Comparison of ENCODE assay signal across 23 cellular contexts in the genomic region with DNA sequence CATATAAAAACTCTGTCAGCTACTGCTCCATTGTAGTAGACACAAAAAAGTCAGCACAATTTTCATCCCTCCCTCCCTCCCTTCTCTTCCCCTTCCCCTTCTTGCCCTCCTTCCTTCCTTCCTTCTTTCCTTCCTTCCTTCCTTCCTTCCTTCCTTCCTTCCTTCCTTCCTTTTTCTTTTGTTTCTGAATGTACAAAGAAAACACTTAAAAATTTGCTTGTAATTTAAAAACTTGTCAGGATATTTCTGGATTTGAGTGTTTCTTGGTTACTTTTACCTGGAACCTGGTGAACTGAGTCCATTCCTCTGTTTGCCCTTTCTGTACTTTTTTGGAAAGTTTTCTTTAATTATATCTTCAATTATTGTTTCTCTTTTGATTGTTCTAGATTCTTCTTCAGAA. TPM values are rescaled to one million over a fixed set of nuclear protein-coding genes. Genes with fewer than 3 reads are reported as not detected.
A peak's percentile ranks its signal among the peaks of the same experiment; 100 is the strongest.
DNase-seq lines count a peak whose midpoint lies in the region; ATAC-seq, FAIRE-seq and TF ChIP-seq lines count a peak whose summit lies in the region.
"Had no signal": no experiment of that assay in that cellular context is flagged by ENCODE, and none has a peak within 500 bp of the region (broad histone marks: within the 10 kb centered on the region; RNA-seq: fewer than 3 reads in every experiment).

No MANE protein-coding gene starts in this region.

- BruUV-seq in endothelial cell of umbilical vein (replicated peaks; lab: Mats Ljungman, UMichigan) = no TSS peak

- H3K27ac ChIP-seq in CD4-positive, alpha-beta T cell (ENCODE audit: low read depth, low read length) = no peak overlapping the region
- H3K27ac ChIP-seq in Karpas-422 (ENCODE audit: low read length) (no peak overlapping the region), endothelial cell of umbilical vein (ENCODE audit: insufficient read depth, low read depth, low read length) (peak overlapping the region; percentile 54), gastrocnemius medialis (peak overlapping the region; percentile 71 to 85 (median 82))
- H3K27ac ChIP-seq: hepatocyte had no signal

- POLR2A ChIA-PET in CD4-positive, alpha-beta T cell (lab: Charles Lee) = interaction anchor here (0.7 kb wide), 1 partner anchor 157 kb away, joined by 4 read pairs; no protein-coding TSS in a partner anchor
- POLR2A ChIA-PET in endothelial cell of umbilical vein (lab: Charles Lee) = no interaction called here

- no peaks in the 10 kb centered on the region for H3K27me3 Mint-ChIP-seq in CD4-positive, alpha-beta T cell
- H3K27me3 Mint-ChIP-seq: activated B cell treated with CpG ODN at 0.5 μM for 24 hours; activated CD4-positive, alpha-beta memory T cell treated with anti-CD3 and anti-CD28 coated beads for 36 hours had no signal

- intact Hi-C loops in CD4-positive, alpha-beta T cell (cut with DNase I, micrococcal nuclease) = loop anchor here (5.0 to 10.0 kb wide), 5 partner anchors 160 to 1585 kb away; a partner anchor contains a TSS
- intact Hi-C loops in endothelial cell of umbilical vein (cut with micrococcal nuclease) (loop anchor here (5.0 to 10.0 kb wide), 2 partner anchors 320 to 503 kb away; no protein-coding TSS in a partner anchor), gastrocnemius medialis (cut with DNase I; ENCODE audit: low total_unique reads) (loop anchor here (2.0 to 5.0 kb wide), 2 partner anchors 175 to 359 kb away; no protein-coding TSS in a partner anchor)

- H3K4me3 ChIP-seq in Karpas-422 (ENCODE audit: low read length) (no peak overlapping the region), endothelial cell of umbilical vein (replicated peaks in 1 of 3; ENCODE audit: insufficient read depth in 1 of 3, low read depth in 1 of 3, low read length in 3 of 3) (no peak overlapping the region), gastrocnemius medialis (no peak overlapping the region)
- H3K4me3 ChIP-seq: hepatocyte had no signal

- H3K79me2 ChIP-seq in Karpas-422 (ENCODE audit: low read length) (no peaks in the 10 kb centered on the region), endothelial cell of umbilical vein (ENCODE audit: control insufficient read depth, insufficient read depth, low read length) (no peaks in the 10 kb centered on the region)
- H3K79me2 ChIP-seq: hepatocyte had no signal

- FAIRE-seq in endothelial cell of umbilical vein (lab: Jason Lieb, UNC) = no peak
- FAIRE-seq: endometrium had no signal

- ATAC-seq in CD4-positive, alpha-beta T cell (ENCODE audit: poor library complexity) = no peak
- no peak for ATAC-seq in gastrocnemius medialis

- no peak for TF ChIP-seq CTCF in CD4-positive, alpha-beta T cell (IDR thresholded peaks at IDR 0.05)
- TF ChIP-seq CTCF in endothelial cell of umbilical vein (IDR thresholded peaks at IDR 0.05; ENCODE audit: extremely low read depth in 1 of 2, insufficient read depth in 1 of 2, low read depth in 1 of 2, low read length in 2 of 2) (no peak), gastrocnemius medialis (IDR thresholded peaks at IDR 0.05 in 4 of 5, conservative IDR thresholded peaks at IDR 0.05 in 1 of 5) (no peak)

- H3K9me3 ChIP-seq in CD4-positive, alpha-beta T cell (ENCODE audit: control insufficient read depth, low read length) = no peaks in the 10 kb centered on the region
- H3K9me3 ChIP-seq in Karpas-422 (ENCODE audit: low read length) (no peaks in the 10 kb centered on the region), endothelial cell of umbilical vein (replicated peaks; ENCODE audit: control insufficient read depth, insufficient read depth, low read length) (no peaks in the 10 kb centered on the region), gastrocnemius medialis (no peaks in the 10 kb centered on the region)

- H3K4me3 Mint-ChIP-seq in CD4-positive, alpha-beta T cell = peak overlapping the region; percentile 49
- H3K4me3 Mint-ChIP-seq: activated B cell treated with CpG ODN at 0.5 μM for 24 hours; activated CD4-positive, alpha-beta memory T cell treated with anti-CD3 and anti-CD28 coated beads for 36 hours; activated naive CD4-positive, alpha-beta T cell treated with anti-CD3 and anti-CD28 coated beads for 36 hours; T-helper 2 cell treated with Interferon-gamma antibody and Interleukin-4, amounts not matched to agents 5 μg/mL and 100 μg/mL, for 36 hours had no signal

- H2AFZ ChIP-seq in Karpas-422 (ENCODE audit: low read length) (no peak overlapping the region), endothelial cell of umbilical vein (ENCODE audit: low read depth, low read length) (no peak overlapping the region)
- H2AFZ ChIP-seq: hepatocyte had no signal

- no peaks in the 10 kb centered on the region for H3K27me3 ChIP-seq in CD4-positive, alpha-beta T cell (ENCODE audit: control insufficient read depth, insufficient read depth, low read length)
- no peaks in the 10 kb centered on the region for H3K27me3 ChIP-seq in Karpas-422 (ENCODE audit: low read length)
- H3K27me3 ChIP-seq in endothelial cell of umbilical vein (ENCODE audit: control insufficient read depth in 2 of 2, insufficient read depth in 2 of 2, low read length in 2 of 2) = no peaks in the 10 kb centered on the region
- H3K27me3 ChIP-seq in gastrocnemius medialis = no peaks in the 10 kb centered on the region

- H3K36me3 ChIP-seq in Karpas-422 (ENCODE audit: insufficient read depth, low read length) (no peaks in the 10 kb centered on the region), endothelial cell of umbilical vein (ENCODE audit: control insufficient read depth in 2 of 2, extremely low read depth in 1 of 2, insufficient read depth in 2 of 2, low read length in 2 of 2) (no peaks in the 10 kb centered on the region), gastrocnemius medialis (no peaks in the 10 kb centered on the region)

- H3K4me2 ChIP-seq in Karpas-422 (ENCODE audit: low read depth, low read length, poor library complexity, severe bottlenecking) = peak overlapping the region; percentile 23
- H3K4me2 ChIP-seq in endothelial cell of umbilical vein (ENCODE audit: insufficient read depth, low read length) = no peak overlapping the region
- H3K4me2 ChIP-seq: hepatocyte had no signal

- H3K9ac ChIP-seq in Karpas-422 (ENCODE audit: low read length) (no peak overlapping the region), endothelial cell of umbilical vein (replicated peaks; ENCODE audit: extremely low read depth, insufficient read depth, low read length) (no peak overlapping the region)

- no peaks in the 10 kb centered on the region for H3K9me3 Mint-ChIP-seq in CD4-positive, alpha-beta T cell
- H3K9me3 Mint-ChIP-seq: activated B cell treated with CpG ODN at 0.5 μM for 24 hours; activated CD4-positive, alpha-beta memory T cell treated with anti-CD3 and anti-CD28 coated beads for 36 hours; T-helper 2 cell treated with Interferon-gamma antibody and Interleukin-4, amounts not matched to agents 5 μg/mL and 100 μg/mL, for 36 hours had no signal

- dilution Hi-C loops in endothelial cell of umbilical vein (cut with MboI; ENCODE audit: extremely low pct_ligation_motif_present, low sequenced_read_pairs) = no loop called here

- H4K20me1 ChIP-seq in Karpas-422 (ENCODE audit: insufficient read depth, low read depth, low read length) (no peaks in the 10 kb centered on the region), endothelial cell of umbilical vein (replicated peaks; ENCODE audit: control insufficient read depth, extremely low read depth, insufficient read depth, low read length) (no peaks in the 10 kb centered on the region)

- TF ChIP-seq POLR2A in endothelial cell of umbilical vein (IDR thresholded peaks at IDR 0.05; ENCODE audit: low read depth, low read length) (no peak), gastrocnemius medialis (IDR thresholded peaks at IDR 0.05) (no peak)

- peaks cover 17% of the 10 kb centered on the region for H3K4me1 ChIP-seq in Karpas-422 (ENCODE audit: low read length)
- peaks cover 29% of the 10 kb centered on the region for H3K4me1 ChIP-seq in endothelial cell of umbilical vein (ENCODE audit: control insufficient read depth, extremely low read depth, insufficient read depth, low read length)
- H3K4me1 ChIP-seq in gastrocnemius medialis = peaks cover 42 to 44% of the 10 kb centered on the region in 2 donors

- peaks cover 56% of the 10 kb centered on the region for H3K4me1 Mint-ChIP-seq in CD4-positive, alpha-beta T cell (ENCODE audit: low read depth)

- no peak overlapping the region for H3K27ac Mint-ChIP-seq in CD4-positive, alpha-beta T cell
- H3K27ac Mint-ChIP-seq: activated B cell treated with CpG ODN at 0.5 μM for 24 hours; activated CD4-positive, alpha-beta memory T cell treated with anti-CD3 and anti-CD28 coated beads for 36 hours; activated naive CD4-positive, alpha-beta T cell treated with anti-CD3 and anti-CD28 coated beads for 36 hours; T-helper 2 cell treated with Interferon-gamma antibody and Interleukin-4, amounts not matched to agents 5 μg/mL and 100 μg/mL, for 36 hours had no signal

- in situ Hi-C loops in gastrocnemius medialis (cut with MboI; ENCODE audit: low sequenced_read_pairs in 4 of 4) = loop anchor here in 2 of 4 donors (25.0 kb wide), 1 partner anchor 995 kb away; no protein-coding TSS in a partner anchor

- peaks cover 22% of the 10 kb centered on the region for H3K36me3 Mint-ChIP-seq in CD4-positive, alpha-beta T cell (ENCODE audit: low read depth)

- CTCF ChIA-PET in CD4-positive, alpha-beta T cell (lab: Charles Lee) = interaction anchor here (1.0 to 1.5 kb wide), 2 partner anchors 12 to 264 kb away, joined by 3 to 4 read pairs; no protein-coding TSS in a partner anchor
- CTCF ChIA-PET in endothelial cell of umbilical vein (lab: Charles Lee) = interaction anchor here (0.6 to 3.6 kb wide), 5 partner anchors 12 to 296 kb away, joined by 3 to 16 read pairs (median 3); no protein-coding TSS in a partner anchor

- no peaks in the 10 kb centered on the region for H3K9me2 ChIP-seq in Karpas-422 (replicated peaks; ENCODE audit: insufficient read depth, low read length)

- DNase-seq in CD4-positive, alpha-beta T cell = no peak
- no peak for DNase-seq in Karpas-422
- DNase-seq in endothelial cell of umbilical vein (ENCODE audit: low read depth, low spot score) = no peak
- no peak for DNase-seq in gastrocnemius medialis
- no peak for DNase-seq in OCI-M2 (lab: John Stamatoyannopoulos, UW; ENCODE audit: unreplicated experiment)
- DNase-seq in SKM-1 treated with dmso at 0.1 percent for 144 hours (lab: John Stamatoyannopoulos, UW; ENCODE audit: unreplicated experiment) = no peak
- no peak for DNase-seq in HUDEP-2 (lab: John Stamatoyannopoulos, UW; ENCODE audit: unreplicated experiment in 76 of 76)
- no peak for DNase-seq in central memory CD4-positive, alpha-beta T cell
- DNase-seq: activated B cell treated with CpG ODN at 0.5 μM for 24 hours; activated CD4-positive, alpha-beta memory T cell treated with anti-CD3 and anti-CD28 coated beads for 36 hours; activated naive CD4-positive, alpha-beta T cell treated with anti-CD3 and anti-CD28 coated beads for 36 hours; cortex of kidney; DMS53; GF-D8; NCI-H1694 treated with DMSO at 0.1 percent for 48 hours; NCI-H774; stimulated activated CD4-positive, alpha-beta T cell treated with anti-CD3 and anti-CD28 coated beads, Interleukin-2, amount 100 ng/mL, for 24 hours; stimulated activated naive CD4-positive, alpha-beta T cell had no signal

- H3K9me1 ChIP-seq in endothelial cell of umbilical vein (replicated peaks; ENCODE audit: control insufficient read depth, extremely low read depth, insufficient read depth, low read length) = no peaks in the 10 kb centered on the region

RNA-seq across cellular contexts. Expression of a gene that starts 31.5 kb away (rescaled TPM):
- not detected for total RNA-seq in CD4-positive, alpha-beta T cell
- not detected in 2 replicates for total RNA-seq in Karpas-422 (2014; rRNA removed; shearing (Covaris generic); ENCODE audit: low replicate concordance)
- total RNA-seq in endothelial cell of umbilical vein (not detected in 2 replicates), gastrocnemius medialis (not detected)
- polyA plus RNA-seq in endothelial cell of umbilical vein = not detected in 2 replicates
- polyA plus RNA-seq in endothelial cell of umbilical vein (2011; cell fraction: cytosol; rRNA removed) = not detected in 2 replicates
- not detected in 2 replicates for polyA plus RNA-seq in endothelial cell of umbilical vein (2011; cell fraction: nucleus; rRNA removed)
- polyA plus RNA-seq in endothelial cell of umbilical vein (2012) = not detected in 2 replicates
- polyA minus RNA-seq in endothelial cell of umbilical vein = not detected in 2 replicates
- polyA minus RNA-seq in endothelial cell of umbilical vein (2011; cell fraction: cytosol; rRNA and poly(A)+ RNA removed) = not detected
- polyA minus RNA-seq in endothelial cell of umbilical vein (2011; cell fraction: nucleus; rRNA and poly(A)+ RNA removed) = not detected in 2 replicates
- total RNA-seq: activated B cell treated with CpG ODN at 0.5 μM for 24 hours; activated CD4-positive, alpha-beta memory T cell treated with anti-CD3 and anti-CD28 coated beads for 36 hours; activated naive CD4-positive, alpha-beta T cell treated with anti-CD3 and anti-CD28 coated beads for 36 hours; hepatocyte; lower leg skin; omental fat pad had no signal
- polyA plus RNA-seq: hepatocyte had no signal

Comparison
In these comparisons a context has a peak if more than half of its experiments do, and no peak if none do; other contexts are left out.
1. H3K27ac ChIP-seq: peak in endothelial cell of umbilical vein (single experiment) and gastrocnemius medialis (4 of 4); none in CD4-positive, alpha-beta T cell (single experiment) and Karpas-422 (single experiment).